ENCODE assay signal across 19 cellular contexts in the genomic region with DNA sequence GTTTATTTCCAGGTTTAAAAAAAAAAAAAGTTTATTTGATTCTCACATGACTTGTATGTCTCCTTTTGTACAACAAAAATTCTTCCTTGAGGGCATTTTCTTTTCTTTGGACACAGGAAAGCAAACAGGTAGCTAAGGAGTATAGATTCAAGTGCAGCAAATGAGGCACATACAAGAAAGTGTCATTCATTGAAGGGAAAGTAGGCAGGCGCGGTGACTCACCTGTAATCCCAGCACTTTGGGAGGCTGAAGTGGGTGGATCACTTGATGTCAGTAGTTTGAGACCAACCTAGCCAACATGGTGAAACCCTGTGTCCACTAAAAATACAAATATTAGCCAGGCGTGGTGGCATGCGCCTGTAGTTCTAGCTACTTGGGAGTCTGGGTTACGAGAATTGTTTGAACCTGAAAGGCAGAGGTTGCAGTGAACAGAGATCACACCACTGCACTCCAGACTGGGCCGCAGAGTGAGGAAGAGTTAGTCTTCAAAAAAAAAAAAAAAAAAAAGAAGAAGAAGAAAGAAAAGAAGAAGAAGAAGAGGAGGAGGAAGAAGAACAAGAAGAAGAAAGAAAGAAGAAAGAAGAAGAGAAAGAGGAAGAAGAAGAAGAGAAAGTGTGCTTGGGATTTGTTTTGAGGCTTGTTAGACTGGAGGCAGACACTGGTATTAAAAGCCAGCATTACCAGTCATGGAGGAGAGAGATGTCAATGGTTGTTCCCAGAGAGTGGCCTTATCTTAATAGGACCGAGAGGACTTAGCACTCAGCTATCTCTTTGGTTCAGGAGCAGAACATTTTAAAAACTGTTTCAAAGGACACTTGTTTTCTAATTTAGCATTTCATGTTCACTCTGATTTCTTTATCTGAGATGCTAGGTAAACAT. TPM values are rescaled to one million over a fixed set of nuclear protein-coding genes. Genes with fewer than 3 reads are reported as not detected.
DNase-seq lines count a peak whose midpoint lies in the region; ATAC-seq, FAIRE-seq and TF ChIP-seq lines count a peak whose summit lies in the region.
"Had no signal": no experiment of that assay in that cellular context is flagged by ENCODE, and none has a peak within 500 bp of the region (broad histone marks: within the 10 kb centered on the region; RNA-seq: fewer than 3 reads in every experiment).

No MANE protein-coding gene starts in this region.

- H3K9me3 ChIP-seq in HepG2 (ENCODE audit: low read length) (no peaks in the 10 kb centered on the region), right lobe of liver (no peaks in the 10 kb centered on the region), RWPE2 (ENCODE audit: severe bottlenecking) (no peaks in the 10 kb centered on the region), uterus (no peaks in the 10 kb centered on the region)
- H3K9me3 ChIP-seq: esophagus muscularis mucosa had no signal

- intact Hi-C loops in HepG2 (cut with micrococcal nuclease; ENCODE audit: unreplicated experiment) (no loop called here), right lobe of liver (cut with DNase I) (no loop called here), Right ventricle myocardium superior (cut with DNase I) (loop anchor here (10.0 kb wide), 1 partner anchor 73 kb away; no protein-coding TSS in a partner anchor), uterus (cut with DNase I; ENCODE audit: low total_unique reads) (no loop called here)

- POLR2A ChIA-PET in HepG2 (lab: Yijun Ruan, JAX), result no interaction called here

- no TSS peak for BruUV-seq in HepG2 (replicated peaks; lab: Mats Ljungman, UMichigan)

- H4K20me1 ChIP-seq in HepG2 (ENCODE audit: insufficient read depth, low read length), result no peaks in the 10 kb centered on the region

- TF ChIP-seq RAD21 in HepG2 (CRISPR knock-in tag; IDR thresholded peaks at IDR 0.05), result no peak

- H3K4me1 ChIP-seq in HepG2 (ENCODE audit: insufficient read depth, low read length), result no peaks in the 10 kb centered on the region
- no peaks in the 10 kb centered on the region for H3K4me1 ChIP-seq in right lobe of liver
- no peaks in the 10 kb centered on the region for H3K4me1 ChIP-seq in RWPE2 (ENCODE audit: insufficient read depth, poor library complexity, severe bottlenecking)
- H3K4me1 ChIP-seq in uterus, result peaks cover 0 to 2% of the 10 kb centered on the region in 2 donors

- no peaks in the 10 kb centered on the region for H3K79me2 ChIP-seq in HepG2 (ENCODE audit: insufficient read depth, low read length)

- no peak overlapping the region for H3K9ac ChIP-seq in HepG2 (ENCODE audit: insufficient read depth, low read depth, low read length)

- TF ChIP-seq EP300 in HepG2 (IDR thresholded peaks at IDR 0.05; ENCODE audit: low read depth in 2 of 2, low read length in 2 of 2) (no peak), HepG2 (CRISPR knock-in tag; IDR thresholded peaks at IDR 0.05; ENCODE audit: borderline replicate concordance) (no peak)

- no peak overlapping the region for H3K27ac ChIP-seq in HepG2 (ENCODE audit: extremely low read length, insufficient read depth, low read length)
- H3K27ac ChIP-seq in right lobe of liver, result no peak overlapping the region
- no peak overlapping the region for H3K27ac ChIP-seq in RWPE2 (ENCODE audit: poor library complexity, severe bottlenecking)
- H3K27ac ChIP-seq in uterus, result peak overlapping the region; percentile 17 to 37
- H3K27ac ChIP-seq: esophagus muscularis mucosa, RWPE1 had no signal

- DNase-seq in HepG2 (ENCODE audit: low spot score) (no peak), right lobe of liver (no peak), RWPE2 (ENCODE audit: low spot score) (no peak), Right ventricle myocardium superior (no peak), uterus (no peak), SW 1271 (lab: John Stamatoyannopoulos, UW) (no peak)
- DNase-seq in activated effector memory CD4-positive, alpha-beta T cell treated with anti-CD3 and anti-CD28 coated beads, Interleukin-2, amount 50 U/mL, for 16 hours, result no peak
- no peak for DNase-seq in activated CD4-positive, alpha-beta T cell treated with anti-CD3 and anti-CD28 coated beads, Interleukin-2, amount 50 U/mL, for 48 hours
- DNase-seq: activated CD8-positive, alpha-beta memory T cell treated with anti-CD3 and anti-CD28 coated beads, Interleukin-2, amount 50 U/mL, for 4 hours; aorta; H9; kidney; MM.1S; NCI-H82; T-helper 17 cell had no signal

- CTCF ChIA-PET in HepG2 (lab: Yijun Ruan, JAX; ENCODE audit: low intra/inter-chr PET ratio, low total read pairs), result no interaction called here

- no peak overlapping the region for H3K4me2 ChIP-seq in HepG2 (ENCODE audit: low read depth, low read length)

- peak; percentile 75 for ATAC-seq in HepG2
- no peak for ATAC-seq in right lobe of liver
- ATAC-seq in RWPE2 (ENCODE audit: low read depth), result 0 out of 3 replicates have a peak, but pooled peaks have one; percentile 45
- peak; percentile 69 for ATAC-seq in Right ventricle myocardium superior (ENCODE audit: poor library complexity)
- ATAC-seq: activated CD4-positive, CD25-positive, alpha-beta regulatory T cell treated with anti-CD3 and anti-CD28 coated beads, Interleukin-2, amount 50 U/mL, for 24 hours; T-helper 17 cell had no signal

- in situ Hi-C loops in HepG2 (cut with HindIII; ENCODE audit: extremely low pct_ligation_motif_present, low pct_unique_long_range_greater_than_20kb), result no loop called here

- no peaks in the 10 kb centered on the region for H3K27me3 ChIP-seq in HepG2 (ENCODE audit: control insufficient read depth in 1 of 2, insufficient read depth in 2 of 2, low read length in 2 of 2)
- H3K27me3 ChIP-seq in right lobe of liver, result no peaks in the 10 kb centered on the region
- no peaks in the 10 kb centered on the region for H3K27me3 ChIP-seq in RWPE2 (ENCODE audit: insufficient read depth, poor library complexity, severe bottlenecking)
- no peaks in the 10 kb centered on the region for H3K27me3 ChIP-seq in uterus
- H3K27me3 ChIP-seq: esophagus muscularis mucosa had no signal

- H3K4me3 ChIP-seq in HepG2 (replicated peaks in 1 of 3; ENCODE audit: insufficient read depth in 1 of 3, low read depth in 2 of 3, low read length in 3 of 3), result no peak overlapping the region
- no peak overlapping the region for H3K4me3 ChIP-seq in right lobe of liver
- H3K4me3 ChIP-seq in RWPE2 (ENCODE audit: severe bottlenecking), result no peak overlapping the region
- H3K4me3 ChIP-seq in uterus, result no peak overlapping the region
- H3K4me3 ChIP-seq: esophagus muscularis mucosa had no signal

- peak; percentile 39 for FAIRE-seq in HepG2 (lab: Jason Lieb, UNC)
- FAIRE-seq: colon, kidney had no signal

- no peak for TF ChIP-seq CTCF in HepG2 (CRISPR knock-in tag; IDR thresholded peaks at IDR 0.05)
- no peak for TF ChIP-seq CTCF in right lobe of liver (IDR thresholded peaks at IDR 0.05)
- TF ChIP-seq CTCF in RWPE2 (IDR thresholded peaks at IDR 0.05; ENCODE audit: poor library complexity, severe bottlenecking), result no peak
- no peak for TF ChIP-seq CTCF in uterus (IDR thresholded peaks at IDR 0.05)

- no peak overlapping the region for H2AFZ ChIP-seq in HepG2 (ENCODE audit: low read length)

- 60% methylated on average over 7 of the region's 7 CpGs for WGBS in HepG2 (ENCODE audit: low lambda C conversion rate)
- 80% methylated on average over 7 of the region's 7 CpGs for WGBS in right lobe of liver (ENCODE audit: insufficient coverage, low coverage, low lambda C conversion rate, missing lambda C conversion rate)

- H3K36me3 ChIP-seq in HepG2 (replicated peaks in 1 of 2; ENCODE audit: control insufficient read depth in 1 of 2, insufficient read depth in 2 of 2, low read length in 2 of 2) (no peaks in the 10 kb centered on the region), right lobe of liver (no peaks in the 10 kb centered on the region), RWPE2 (ENCODE audit: low read depth) (no peaks in the 10 kb centered on the region), uterus (no peaks in the 10 kb centered on the region)
- H3K36me3 ChIP-seq: esophagus muscularis mucosa had no signal

- TF ChIP-seq POLR2A in HepG2 (IDR thresholded peaks at IDR 0.05; ENCODE audit: insufficient read depth in 1 of 2, low read depth in 2 of 2, low read length in 2 of 2), result no peak
- no peak for TF ChIP-seq POLR2A in right lobe of liver (IDR thresholded peaks at IDR 0.05)
- TF ChIP-seq POLR2A in uterus (IDR thresholded peaks at IDR 0.05), result no peak

TF ChIP-seq in HepG2, 621 proteins besides CTCF, POLR2A, EP300 and RAD21 (continues in another document):
- no peak for TF ChIP-seq GLI4 (CRISPR knock-in tag; IDR thresholded peaks at IDR 0.05; ENCODE audit: borderline replicate concordance)
- TF ChIP-seq ZNF441 (CRISPR knock-in tag; IDR thresholded peaks at IDR 0.05; ENCODE audit: borderline replicate concordance), result no peak

RNA-seq across cellular contexts. Expression of gene GINS3, which starts 19.7 kb away (rescaled TPM):
- 19.3 and 28.4 TPM in 2 replicates for total RNA-seq in HepG2 (2016; rRNA removed; fragmentation: Illumina TruSeq; extraction: Trizol)
- total RNA-seq in HepG2 (2016; cell fraction: cytosol; rRNA removed; fragmentation: Illumina TruSeq; extraction: Trizol; ENCODE audit: low read depth), result 4.4 and 4.7 TPM in 2 replicates
- 20.6 and 28.8 TPM in 2 replicates for total RNA-seq in HepG2 (2016; cell fraction: insoluble cytoplasmic fraction; rRNA removed; fragmentation: Illumina TruSeq; extraction: Trizol)
- 12.4 TPM in 2 replicates for total RNA-seq in HepG2 (2016; cell fraction: membrane; rRNA removed; fragmentation: Illumina TruSeq; extraction: Trizol)
- 10.8 and 11.4 TPM in 2 replicates for total RNA-seq in HepG2 (2016; cell fraction: nucleus; rRNA removed; fragmentation: Illumina TruSeq; extraction: Trizol)
- 5.4 and 6.5 TPM in 2 replicates for polyA plus RNA-seq in HepG2 (2011; rRNA removed)
- polyA plus RNA-seq in HepG2 (2011; cell fraction: cytosol; rRNA removed), result 4.5 and 4.8 TPM in 2 replicates
- polyA plus RNA-seq in HepG2 (2011; cell fraction: nucleus; rRNA removed), result 2.4 and 3.0 TPM in 2 replicates
- 2.6 and 4.9 TPM in 2 replicates for polyA plus RNA-seq in HepG2 (2012)
- polyA plus RNA-seq in HepG2 (2016; cell fraction: cytosol; fragmentation: Illumina TruSeq; extraction: Trizol; ENCODE audit: low read depth), result 2.3 and 2.7 TPM in 2 replicates
- 32.3 and 33.0 TPM in 2 replicates for polyA plus RNA-seq in HepG2 (2016; cell fraction: insoluble cytoplasmic fraction; fragmentation: Illumina TruSeq; extraction: Trizol; ENCODE audit: low read depth)
- 5.0 and 6.1 TPM in 2 replicates for polyA plus RNA-seq in HepG2 (2016; cell fraction: membrane; fragmentation: Illumina TruSeq; extraction: Trizol; ENCODE audit: low read depth)
- 13.6 and 14.2 TPM in 2 replicates for polyA plus RNA-seq in HepG2 (2016; cell fraction: nucleus; fragmentation: Illumina TruSeq; extraction: Trizol; ENCODE audit: insufficient read depth, low read depth)
- polyA minus RNA-seq in HepG2 (2011; rRNA and poly(A)+ RNA removed; ENCODE audit: low replicate concordance), result 6.5 and 30.3 TPM in 2 replicates
- polyA minus RNA-seq in HepG2 (2011; cell fraction: cytosol; rRNA and poly(A)+ RNA removed), result 2.4 and 3.4 TPM in 2 replicates
- 3.1 and 3.5 TPM in 2 replicates for polyA minus RNA-seq in HepG2 (2011; cell fraction: nucleus; rRNA and poly(A)+ RNA removed)
- 1 to 10 TPM in 4 of 6 experiments, under 1 TPM in 2; 0.68 to 3.3 (median 1.2) TPM for total RNA-seq in right lobe of liver
- 5.6 TPM for total RNA-seq in Right ventricle myocardium superior
- 1 to 10 TPM in 3 of 4 donors, under 1 TPM in 1; 0.77 to 5.9 (median 5.0) TPM for total RNA-seq in uterus

Comparison
In these comparisons a context has a peak if more than half of its experiments do, and no peak if none do; other contexts are left out.
1. ATAC-seq: peak in HepG2 (single experiment), RWPE2 (single experiment) and Right ventricle myocardium superior (single experiment); none in right lobe of liver (0 of 4).
2. H3K27ac ChIP-seq: peak in uterus (2 of 2); none in HepG2 (single experiment), right lobe of liver (0 of 3) and RWPE2 (single experiment).